Comparison of ENCODE assay signal across 1 cellular context in the genomic region with DNA sequence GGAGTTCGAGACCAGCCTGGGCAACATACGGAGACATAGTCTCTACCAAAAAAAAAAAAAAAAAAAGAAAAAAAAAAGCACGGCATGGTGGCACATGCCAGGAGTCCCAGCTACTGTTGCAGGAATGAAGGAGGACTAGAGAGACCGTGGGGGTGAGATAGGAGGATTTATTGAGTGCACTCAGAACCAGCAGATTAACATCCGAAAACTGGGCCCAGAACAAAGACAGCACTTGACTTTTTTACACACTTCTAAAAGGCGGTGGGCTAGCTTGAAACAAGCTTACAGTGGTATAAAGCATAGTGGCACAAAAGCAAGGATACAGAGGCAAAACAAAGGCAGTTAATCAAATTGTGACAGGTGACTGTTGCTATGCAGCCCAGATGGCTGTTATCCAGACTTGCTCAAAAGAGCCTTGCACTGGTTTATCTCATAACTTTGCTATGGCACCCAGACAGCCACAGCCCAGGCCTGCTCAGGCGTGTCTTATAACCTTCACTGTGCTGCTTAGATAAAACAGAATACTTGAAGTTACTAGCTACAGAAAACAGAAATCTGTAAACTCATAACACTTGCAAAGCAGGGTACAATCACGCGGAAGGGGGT.
TF ChIP-seq lines count a peak whose summit lies in the region.

No MANE protein-coding gene starts in this region.

TF ChIP-seq in K562, 482 proteins besides CTCF, POLR2A, EP300 and RAD21 (continued from another document):
- TF ChIP-seq JUN (IDR thresholded peaks at IDR 0.05; ENCODE audit: borderline replicate concordance, low read depth, low read length) (peak; percentile 47; the same call in 1 of the 2 replicates), JUN (CRISPR knock-in tag; IDR thresholded peaks at IDR 0.05; ENCODE audit: borderline replicate concordance) (no peak), MEF2A (IDR thresholded peaks at IDR 0.05; ENCODE audit: control insufficient read depth, low read depth, low read length) (no peak), CEBPG (CRISPR knock-in tag; IDR thresholded peaks at IDR 0.05) (no peak), CEBPG (tag; conservative IDR thresholded peaks at IDR 0.05 in 1 of 2, IDR thresholded peaks at IDR 0.05 in 1 of 2) (no peak), MCM5 (IDR thresholded peaks at IDR 0.05; ENCODE audit: low read depth) (no peak), E2F6 (IDR thresholded peaks at IDR 0.05; ENCODE audit: borderline replicate concordance in 1 of 2, extremely low read depth in 1 of 2, insufficient read depth in 1 of 2, insufficient read length in 1 of 2, low read depth in 1 of 2, low read length in 1 of 2, poor library complexity in 1 of 2, severe bottlenecking in 1 of 2) (no peak), ZNF695 (CRISPR knock-in tag; IDR thresholded peaks at IDR 0.05) (no peak), NCOA6 (IDR thresholded peaks at IDR 0.05) (no peak)
- TF ChIP-seq, protein P1, sequence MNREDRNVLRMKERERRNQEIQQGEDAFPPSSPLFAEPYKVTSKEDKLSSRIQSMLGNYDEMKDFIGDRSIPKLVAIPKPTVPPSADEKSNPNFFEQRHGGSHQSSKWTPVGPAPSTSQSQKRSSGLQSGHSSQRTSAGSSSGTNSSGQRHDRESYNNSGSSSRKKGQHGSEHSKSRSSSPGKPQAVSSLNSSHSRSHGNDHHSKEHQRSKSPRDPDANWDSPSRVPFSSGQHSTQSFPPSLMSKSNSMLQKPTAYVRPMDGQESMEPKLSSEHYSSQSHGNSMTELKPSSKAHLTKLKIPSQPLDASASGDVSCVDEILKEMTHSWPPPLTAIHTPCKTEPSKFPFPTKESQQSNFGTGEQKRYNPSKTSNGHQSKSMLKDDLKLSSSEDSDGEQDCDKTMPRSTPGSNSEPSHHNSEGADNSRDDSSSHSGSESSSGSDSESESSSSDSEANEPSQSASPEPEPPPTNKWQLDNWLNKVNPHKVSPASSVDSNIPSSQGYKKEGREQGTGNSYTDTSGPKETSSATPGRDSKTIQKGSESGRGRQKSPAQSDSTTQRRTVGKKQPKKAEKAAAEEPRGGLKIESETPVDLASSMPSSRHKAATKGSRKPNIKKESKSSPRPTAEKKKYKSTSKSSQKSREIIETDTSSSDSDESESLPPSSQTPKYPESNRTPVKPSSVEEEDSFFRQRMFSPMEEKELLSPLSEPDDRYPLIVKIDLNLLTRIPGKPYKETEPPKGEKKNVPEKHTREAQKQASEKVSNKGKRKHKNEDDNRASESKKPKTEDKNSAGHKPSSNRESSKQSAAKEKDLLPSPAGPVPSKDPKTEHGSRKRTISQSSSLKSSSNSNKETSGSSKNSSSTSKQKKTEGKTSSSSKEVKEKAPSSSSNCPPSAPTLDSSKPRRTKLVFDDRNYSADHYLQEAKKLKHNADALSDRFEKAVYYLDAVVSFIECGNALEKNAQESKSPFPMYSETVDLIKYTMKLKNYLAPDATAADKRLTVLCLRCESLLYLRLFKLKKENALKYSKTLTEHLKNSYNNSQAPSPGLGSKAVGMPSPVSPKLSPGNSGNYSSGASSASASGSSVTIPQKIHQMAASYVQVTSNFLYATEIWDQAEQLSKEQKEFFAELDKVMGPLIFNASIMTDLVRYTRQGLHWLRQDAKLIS (CRISPR knock-in tag; IDR thresholded peaks at IDR 0.05), result no peak
TF ChIP-seq in K562: peak in this region for 21.
